Comparison of ENCODE assay signal across 8 cellular contexts in genomic region chr16:89828870-89829629, GRCh38. TPM values are rescaled to one million over a fixed set of nuclear protein-coding genes. Genes with fewer than 3 reads are reported as not detected.
DNase-seq lines count a peak whose midpoint lies in the region; ATAC-seq and TF ChIP-seq lines count a peak whose summit lies in the region.

No MANE protein-coding gene starts in this region.

- H3K27ac Mint-ChIP-seq in HFFc6 (no peak overlapping the region), mesothelial cell of epicardium (peak overlapping the region; percentile 56)

- intact Hi-C loops in lower leg skin (cut with DNase I; ENCODE audit: low total_unique reads): no loop called here

- H3K36me3 Mint-ChIP-seq in HFFc6 (ENCODE audit: low read depth) (peaks cover 4% of the 10 kb centered on the region), mesothelial cell of epicardium (no peaks in the 10 kb centered on the region)

- POLR2A ChIA-PET in GM10248 (lab: Yijun Ruan, JAX): no interaction called here

- H3K9me3 Mint-ChIP-seq in HFFc6 (peaks cover 3% of the 10 kb centered on the region; the same call in 1 of the 2 replicates), mesothelial cell of epicardium (no peaks in the 10 kb centered on the region)

- H3K4me3 ChIP-seq in AG09309 (ENCODE audit: control insufficient read depth, low read depth, low read length) (peak overlapping the region; percentile 47), cardiac fibroblast (replicated peaks in 1 of 2; ENCODE audit: low read depth in 2 of 2, low read length in 2 of 2) (peak overlapping the region; percentile 51 to 56), lower leg skin (ENCODE audit: low read depth, poor library complexity, severe bottlenecking) (no peak overlapping the region)

- no peak for TF ChIP-seq POLR2A in lower leg skin (IDR thresholded peaks at IDR 0.05)

- 14 to 17% methylated on average over 24 to 26 of the region's 26 CpGs for WGBS in lower leg skin, 2 donors

- no peak for ATAC-seq in GM18873 (IDR thresholded peaks at IDR 0.05; ENCODE audit: low FRiP score, unreplicated experiment)

- CTCF ChIA-PET in GM10248 (lab: Yijun Ruan, JAX): interaction anchor here (2.0 kb wide), 1 partner anchor 31 kb away, joined by 14 read pairs; no protein-coding TSS in a partner anchor

- H3K4me1 Mint-ChIP-seq in HFFc6 (ENCODE audit: low read depth) (peaks cover 13% of the 10 kb centered on the region), mesothelial cell of epicardium (peaks cover 10% of the 10 kb centered on the region)

- H3K27me3 Mint-ChIP-seq in HFFc6 (ENCODE audit: insufficient read depth): peaks cover 2% of the 10 kb centered on the region
- peaks cover 3% of the 10 kb centered on the region for H3K27me3 Mint-ChIP-seq in mesothelial cell of epicardium (ENCODE audit: low read depth)

- DNase-seq in AG09309 (ENCODE audit: low read depth) (no peak), HFFc6 (no peak), cardiac fibroblast (ENCODE audit: low read depth in 2 of 2) (no peak), mesothelial cell of epicardium (ENCODE audit: low spot score in 2 of 2, unreplicated experiment in 2 of 2) (no peak), kidney tubule cell (ENCODE audit: low spot score) (no peak), GM10248 (ENCODE audit: extremely low spot score) (no peak), lower leg skin (ENCODE audit: low spot score in 2 of 2) (no peak)

- H3K4me3 Mint-ChIP-seq in HFFc6: peak overlapping the region; percentile 75
- H3K4me3 Mint-ChIP-seq in mesothelial cell of epicardium: peak overlapping the region; percentile 64

- no peak for TF ChIP-seq CTCF in AG09309 (IDR thresholded peaks at IDR 0.05; ENCODE audit: control insufficient read depth, insufficient read depth, low read depth, low read length, missing control alignments)
- no peak for TF ChIP-seq CTCF in HFFc6 (IDR thresholded peaks at IDR 0.05)
- TF ChIP-seq CTCF in cardiac fibroblast (IDR thresholded peaks at IDR 0.05; ENCODE audit: low read depth, low read length): no peak
- no peak for TF ChIP-seq CTCF in mesothelial cell of epicardium (IDR thresholded peaks at IDR 0.05; ENCODE audit: unreplicated experiment)
- no peak for TF ChIP-seq CTCF in GM10248 (IDR thresholded peaks at IDR 0.05; ENCODE audit: control extremely low read depth, extremely low read depth, low read depth, missing control alignments)
- no peak for TF ChIP-seq CTCF in lower leg skin (IDR thresholded peaks at IDR 0.05)

RNA-seq across cellular contexts. Expression of gene SPIRE2, which starts 0.8 kb away (rescaled TPM):
- 1 to 10 TPM; 1.5 to 2.5 (median 1.9) TPM for total RNA-seq in HFFc6 (2021; fragmentation: NEBNext Ultra II Directional; extraction: Animal tissue kit (Norgen Biotek cat#: 25700))
- total RNA-seq in mesothelial cell of epicardium: 4.9 to 6.8 TPM (median 5.5 TPM) in 3 replicates
- 1 to 10 TPM; 2.0 to 5.9 (median 3.9) TPM for total RNA-seq in lower leg skin

RNA-seq across cellular contexts. Expression of gene FANCA, which starts 12.6 kb away (rescaled TPM):
- total RNA-seq in HFFc6 (2021; fragmentation: NEBNext Ultra II Directional; extraction: Animal tissue kit (Norgen Biotek cat#: 25700)): 10 to 100 TPM; 13.6 to 26.3 (median 21.9) TPM
- total RNA-seq in mesothelial cell of epicardium (37.3 to 50.8 TPM (median 46.2 TPM) in 3 replicates), lower leg skin (1 to 10 TPM; 2.0 to 5.6 (median 3.8) TPM)

RNA-seq across cellular contexts. Expression of gene TCF25, which starts 44.3 kb away (rescaled TPM):
- total RNA-seq in HFFc6 (2021; fragmentation: NEBNext Ultra II Directional; extraction: Animal tissue kit (Norgen Biotek cat#: 25700)): 100 to 1,000 TPM; 157 to 202 (median 170) TPM
- total RNA-seq in mesothelial cell of epicardium (304 to 323 TPM (median 313 TPM) in 3 replicates), lower leg skin (100 to 1,000 TPM; 132 to 197 (median 147) TPM)
